ENCODE assay signal across 23 cellular contexts in the genomic region with DNA sequence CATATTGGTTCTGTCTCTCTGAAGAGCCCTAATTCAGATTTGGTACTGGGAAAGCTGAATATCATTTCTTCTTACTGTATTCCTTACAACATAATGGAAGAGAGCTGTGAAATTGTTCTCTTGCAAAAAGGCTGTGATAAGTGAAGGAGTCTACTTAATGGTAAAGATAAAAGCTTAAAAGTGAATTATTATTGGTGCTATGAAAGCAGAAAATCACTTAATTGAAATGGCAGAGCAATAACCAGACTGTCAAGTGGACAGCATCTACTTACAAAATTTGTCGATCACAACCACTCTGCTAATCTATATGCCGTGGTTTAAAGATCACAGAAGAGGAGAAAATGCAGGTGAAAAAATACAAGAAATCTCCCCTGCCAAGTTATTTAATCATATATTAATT.
"Had no signal": no experiment of that assay in that cellular context is flagged by ENCODE, and none has a peak within 500 bp of the region (broad histone marks: within the 10 kb centered on the region; RNA-seq: fewer than 3 reads in every experiment).

No MANE protein-coding gene starts in this region.

- H3K4me3 ChIP-seq: colonic mucosa, coronary artery, dorsolateral prefrontal cortex, esophagus muscularis mucosa, esophagus squamous epithelium, gastrocnemius medialis, gastroesophageal sphincter, heart left ventricle, heart right ventricle had no signal

- H3K36me3 ChIP-seq: colonic mucosa, esophagus muscularis mucosa, esophagus squamous epithelium, gastrocnemius medialis, gastroesophageal sphincter, heart left ventricle, heart right ventricle had no signal

- DNase-seq: colonic mucosa; cortex of kidney; dermis blood vessel endothelial cell; dorsolateral prefrontal cortex; effector CD4-positive, alpha-beta T cell; effector CD8-positive, alpha-beta T cell; effector memory CD4-positive, alpha-beta T cell; effector memory CD8-positive, alpha-beta T cell; endodermal cell; erythroblast; esophagus squamous epithelium; foreskin fibroblast; foreskin melanocyte; gastrocnemius medialis; glutamatergic neuron; head of caudate nucleus; heart left ventricle; heart right ventricle had no signal

- H3K9me3 ChIP-seq: colonic mucosa, esophagus muscularis mucosa, esophagus squamous epithelium, gastrocnemius medialis, gastroesophageal sphincter, heart left ventricle, heart right ventricle had no signal

- H3K27me3 ChIP-seq: colonic mucosa, dorsolateral prefrontal cortex, esophagus muscularis mucosa, esophagus squamous epithelium, foreskin keratinocyte, gastrocnemius medialis, gastroesophageal sphincter, heart left ventricle, heart right ventricle had no signal

- H3K27ac ChIP-seq: colonic mucosa, coronary artery, dorsolateral prefrontal cortex, epithelial cell of prostate, esophagus muscularis mucosa, esophagus squamous epithelium, foreskin keratinocyte, gastrocnemius medialis, gastroesophageal sphincter, heart left ventricle, heart right ventricle had no signal
